26 cellular contexts compared by ENCODE assay signal in genomic region chr15:92165001-92165346, GRCh38.
DNase-seq lines count a peak whose midpoint lies in the region; TF ChIP-seq lines count a peak whose summit lies in the region.
"Had no signal": no experiment of that assay in that cellular context is flagged by ENCODE, and none has a peak within 500 bp of the region (broad histone marks: within the 10 kb centered on the region; RNA-seq: fewer than 3 reads in every experiment).

No MANE protein-coding gene starts in this region.

- peak overlapping the region; percentile 64 for H3K9ac ChIP-seq in iPS-18a (ENCODE audit: low read length)
- H3K9ac ChIP-seq in neural cell (ENCODE audit: low read length) = peak overlapping the region; percentile 51

- TF ChIP-seq CTCF in cardiac muscle cell (IDR thresholded peaks at IDR 0.05; ENCODE audit: low read depth, low read length) (no peak), right atrium auricular region (IDR thresholded peaks at IDR 0.05) (no peak), neural cell (IDR thresholded peaks at IDR 0.05; ENCODE audit: poor library complexity, severe bottlenecking) (no peak), tibial artery (IDR thresholded peaks at IDR 0.05) (no peak)

- H3K9me3 ChIP-seq in cardiac muscle cell (ENCODE audit: low read depth) (no peaks in the 10 kb centered on the region), right atrium auricular region (no peaks in the 10 kb centered on the region), iPS-18a (ENCODE audit: control insufficient read depth, low read depth, low read length) (no peaks in the 10 kb centered on the region), neural cell (ENCODE audit: low read length) (no peaks in the 10 kb centered on the region), tibial artery (no peaks in the 10 kb centered on the region)
- H3K9me3 ChIP-seq: heart left ventricle, pancreas had no signal

- H3K36me3 ChIP-seq in cardiac muscle cell = no peaks in the 10 kb centered on the region
- peaks cover 11% of the 10 kb centered on the region for H3K36me3 ChIP-seq in right atrium auricular region
- H3K36me3 ChIP-seq in iPS-18a (ENCODE audit: control insufficient read depth, low read depth, low read length) = no peaks in the 10 kb centered on the region
- H3K36me3 ChIP-seq in neural cell (ENCODE audit: insufficient read depth, low read length) = no peaks in the 10 kb centered on the region
- H3K36me3 ChIP-seq in tibial artery = peaks cover 4 to 27% (median 18%) of the 10 kb centered on the region in 3 donors
- H3K36me3 ChIP-seq: pancreas had no signal

- H3K9me2 ChIP-seq in neural cell (ENCODE audit: insufficient read depth, low read length) = no peaks in the 10 kb centered on the region

- intact Hi-C loops in tibial artery (cut with DNase I; ENCODE audit: low total_unique reads) = no loop called here

- DNase-seq in cardiac muscle cell (ENCODE audit: low read depth in 1 of 2, low spot score in 1 of 2) (no peak), right atrium auricular region (ENCODE audit: low spot score) (no peak), tibial artery (no peak), NCI-H2029 treated with DMSO at 0.1 percent for 48 hours (lab: John Stamatoyannopoulos, UW) (no peak), HUDEP-2 (lab: John Stamatoyannopoulos, UW; ENCODE audit: unreplicated experiment in 76 of 76) (no peak), NCI-H128 (lab: John Stamatoyannopoulos, UW; ENCODE audit: unreplicated experiment) (no peak)
- DNase-seq: 8988T; activated B cell treated with CpG ODN at 0.5 μM for 24 hours; activated CD4-positive, alpha-beta T cell treated with anti-CD3 and anti-CD28 coated beads, Interleukin-2, amount 50 U/mL, for 48 hours; activated CD8-positive, alpha-beta memory T cell treated with anti-CD3 and anti-CD28 coated beads, Interleukin-2, amount 50 U/mL, for 48 hours; amygdala; CD4-positive, alpha-beta T cell; effector memory CD4-positive, alpha-beta T cell; heart left ventricle; immature natural killer cell; naive thymus-derived CD8-positive, alpha-beta T cell; NCI-H1105; NCI-H1930; NCI-H345; NCI-H748 treated with DMSO at 0.1 percent for 48 hours; pancreas; right cardiac atrium; stimulated activated CD4-positive, alpha-beta T cell treated with anti-CD3 and anti-CD28 coated beads, Interleukin-2, amount 100 ng/mL, for 48 hours had no signal

- H3K4me1 ChIP-seq in cardiac muscle cell (ENCODE audit: low read depth) (peaks cover 30% of the 10 kb centered on the region), right atrium auricular region (peaks cover 0 to 4% of the 10 kb centered on the region in 2 donors), iPS-18a (ENCODE audit: control insufficient read depth, low read depth, low read length) (peaks cover 48% of the 10 kb centered on the region), tibial artery (no peaks in the 10 kb centered on the region)
- H3K4me1 ChIP-seq: pancreas had no signal

- peaks cover 2% of the 10 kb centered on the region for H3F3A ChIP-seq in neural cell (ENCODE audit: insufficient read depth, low read length, poor library complexity, severe bottlenecking)

- no peaks in the 10 kb centered on the region for H3K79me2 ChIP-seq in neural cell (replicated peaks; ENCODE audit: insufficient read depth, low read length)

- H4K20me1 ChIP-seq in neural cell (ENCODE audit: insufficient read depth) = no peaks in the 10 kb centered on the region

- TF ChIP-seq EP300 in neural cell (conservative IDR thresholded peaks at IDR 0.05; ENCODE audit: poor library complexity, severe bottlenecking) = no peak

- peak overlapping the region; percentile 75 for H3K27ac ChIP-seq in cardiac muscle cell
- H3K27ac ChIP-seq in right atrium auricular region = no peak overlapping the region
- peak overlapping the region; percentile 79 for H3K27ac ChIP-seq in iPS-18a (ENCODE audit: low read length)
- peak overlapping the region; percentile 86 for H3K27ac ChIP-seq in neural cell (ENCODE audit: low read length)
- H3K27ac ChIP-seq in tibial artery = no peak overlapping the region
- H3K27ac ChIP-seq: heart left ventricle, pancreas had no signal

- H2AFZ ChIP-seq in neural cell (ENCODE audit: low read depth, low read length) = no peak overlapping the region

- no peak overlapping the region for H3K4me3 ChIP-seq in cardiac muscle cell
- H3K4me3 ChIP-seq in right atrium auricular region = no peak overlapping the region
- peak overlapping the region; percentile 26 for H3K4me3 ChIP-seq in iPS-18a (ENCODE audit: low read length)
- no peak overlapping the region for H3K4me3 ChIP-seq in neural cell (ENCODE audit: low read length)
- no peak overlapping the region for H3K4me3 ChIP-seq in tibial artery
- H3K4me3 ChIP-seq: GM12878, heart left ventricle, pancreas had no signal

- TF ChIP-seq RAD21 in neural cell (conservative IDR thresholded peaks at IDR 0.05) = no peak

- H3K4me2 ChIP-seq in neural cell (ENCODE audit: low read length) = no peak overlapping the region

- H3K27me3 ChIP-seq in cardiac muscle cell = no peaks in the 10 kb centered on the region
- no peaks in the 10 kb centered on the region for H3K27me3 ChIP-seq in right atrium auricular region
- no peaks in the 10 kb centered on the region for H3K27me3 ChIP-seq in iPS-18a (ENCODE audit: control insufficient read depth, insufficient read depth, low read length)
- H3K27me3 ChIP-seq in neural cell (ENCODE audit: insufficient read depth, low read depth, low read length) = no peaks in the 10 kb centered on the region
- no peaks in the 10 kb centered on the region for H3K27me3 ChIP-seq in tibial artery
- H3K27me3 ChIP-seq: heart left ventricle, pancreas had no signal

TF ChIP-seq in neural cell, 6 proteins besides CTCF, POLR2A, EP300 and RAD21:
- TF ChIP-seq REST (IDR thresholded peaks at IDR 0.05; ENCODE audit: borderline replicate concordance) = no peak
- TF ChIP-seq MXI1 (conservative IDR thresholded peaks at IDR 0.05; ENCODE audit: poor library complexity, severe bottlenecking) = no peak
- no peak for TF ChIP-seq TAF1 (IDR thresholded peaks at IDR 0.05; ENCODE audit: low read depth)
- no peak for TF ChIP-seq SMC3 (conservative IDR thresholded peaks at IDR 0.05; ENCODE audit: poor library complexity)
- TF ChIP-seq POLR2AphosphoS5 (IDR thresholded peaks at IDR 0.05) = no peak
- TF ChIP-seq EZH2 (IDR thresholded peaks at IDR 0.05; ENCODE audit: borderline replicate concordance, insufficient read depth, low read length, poor library complexity, severe bottlenecking) = no peak
TF ChIP-seq in neural cell: peak in this region for 0.

Comparison
In these comparisons a context has a peak if more than half of its experiments do, and no peak if none do; other contexts are left out.
1. H3K27ac ChIP-seq: peak in cardiac muscle cell (single experiment), iPS-18a (single experiment) and neural cell (single experiment); none in right atrium auricular region (0 of 2) and tibial artery (0 of 2).